ENCODE assay signal across 16 cellular contexts in the genomic region with DNA sequence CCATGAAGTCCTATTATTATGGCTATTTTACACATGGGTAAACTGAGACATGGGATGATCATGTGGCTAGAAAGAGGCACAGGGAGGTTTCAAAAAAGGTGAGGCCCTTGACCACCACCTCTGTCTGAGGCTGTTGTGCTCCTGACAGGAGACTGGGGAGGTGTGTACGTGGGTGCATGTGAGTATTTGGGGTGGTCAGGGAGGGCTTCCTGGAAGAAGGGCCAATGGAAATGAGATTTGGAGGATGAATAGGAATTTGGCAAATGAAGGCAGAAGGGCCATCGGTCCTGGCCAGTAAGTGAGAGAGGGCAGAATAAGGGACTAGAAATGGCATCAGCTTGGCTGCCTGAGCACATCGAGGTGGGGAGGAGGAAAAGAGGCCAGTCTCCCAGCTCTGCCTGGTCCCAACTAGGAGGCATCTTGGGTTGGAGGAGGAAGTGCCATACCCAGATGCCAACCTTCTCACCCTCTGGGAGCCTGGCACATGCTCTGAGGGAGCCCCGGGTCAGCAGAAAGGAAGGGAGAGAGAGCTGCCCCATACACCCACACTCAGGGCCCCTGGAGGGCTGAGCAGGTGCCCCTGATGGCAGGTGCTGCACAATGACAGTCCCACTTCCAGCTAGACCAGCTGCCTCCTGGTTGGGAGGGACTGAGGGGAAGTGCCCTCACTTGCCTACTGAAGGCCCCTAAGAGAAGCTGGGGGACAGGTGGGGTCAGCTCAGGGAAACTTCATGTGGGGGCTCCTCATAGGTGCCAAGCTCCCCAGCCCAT. TPM values are rescaled to one million over a fixed set of nuclear protein-coding genes. Genes with fewer than 3 reads are reported as not detected.
DNase-seq lines count a peak whose midpoint lies in the region; ATAC-seq and TF ChIP-seq lines count a peak whose summit lies in the region.
"Had no signal": no experiment of that assay in that cellular context is flagged by ENCODE, and none has a peak within 500 bp of the region (broad histone marks: within the 10 kb centered on the region; RNA-seq: fewer than 3 reads in every experiment).

No MANE protein-coding gene starts in this region.

- TF ChIP-seq CTCF in WTC11 (IDR thresholded peaks at IDR 0.05) (no peak), neural progenitor cell (IDR thresholded peaks at IDR 0.05) (no peak)

- H3K36me3 Mint-ChIP-seq in WTC11 = no peaks in the 10 kb centered on the region
- no peaks in the 10 kb centered on the region for H3K36me3 Mint-ChIP-seq in neural progenitor cell

- no peaks in the 10 kb centered on the region for H3K9me3 ChIP-seq in neural progenitor cell (ENCODE audit: low read depth)

- peak; percentile 32 for DNase-seq in Right ventricle myocardium inferior (ENCODE audit: missing footprints)
- DNase-seq in Right ventricle myocardium superior = no peak
- no peak for DNase-seq in WTC11 (ENCODE audit: low spot score)
- DNase-seq in neural progenitor cell (ENCODE audit: low spot score) = no peak
- no peak for DNase-seq in activated naive CD4-positive, alpha-beta T cell treated with anti-CD3 and anti-CD28 coated beads, Interleukin-2, amount 50 U/mL, for 16 hours
- DNase-seq: AML-193; CD4-positive, alpha-beta T cell; DMS153; DMS79; GDM1; GOT3; HFFc6; IMR-90 had no signal

- H3K27ac Mint-ChIP-seq in WTC11 (peak overlapping the region; percentile 6; the same call in 1 of the 2 replicates), neural progenitor cell (peak overlapping the region; percentile 17)
- H3K27ac Mint-ChIP-seq: CD4-positive, alpha-beta T cell; HFFc6 had no signal

- no peaks in the 10 kb centered on the region for H3K36me3 ChIP-seq in neural progenitor cell

- intact Hi-C loops in Right ventricle myocardium inferior (cut with DNase I) = no loop called here
- intact Hi-C loops in Right ventricle myocardium superior (cut with DNase I) = no loop called here

- no peaks in the 10 kb centered on the region for H3F3A ChIP-seq in neural progenitor cell (ENCODE audit: low read depth)

- no peak overlapping the region for H3K27ac ChIP-seq in neural progenitor cell
- H3K27ac ChIP-seq: C4-2B had no signal

- ATAC-seq in Right ventricle myocardium inferior (no peak), Right ventricle myocardium superior (ENCODE audit: poor library complexity) (no peak), WTC11 (no peak), GM18498 (IDR thresholded peaks at IDR 0.05; ENCODE audit: unreplicated experiment) (no peak)
- ATAC-seq: HCT116 had no signal

- peaks cover 7% of the 10 kb centered on the region for H3K4me1 Mint-ChIP-seq in WTC11
- H3K4me1 Mint-ChIP-seq in neural progenitor cell = peaks cover 20% of the 10 kb centered on the region

- no peak overlapping the region for H3K4me3 Mint-ChIP-seq in WTC11
- H3K4me3 Mint-ChIP-seq in neural progenitor cell = peak overlapping the region; percentile 23
- H3K4me3 Mint-ChIP-seq: CD4-positive, alpha-beta T cell; HFFc6 had no signal

- H3K79me2 ChIP-seq in neural progenitor cell (ENCODE audit: low read depth) = no peaks in the 10 kb centered on the region

- CTCF ChIA-PET in WTC11 (lab: Charles Lee) = interaction anchor here (1.1 to 2.2 kb wide), 7 partner anchors 15 to 261 kb away, joined by 3 to 12 read pairs (median 5); a partner anchor contains a TSS

- H3K9ac ChIP-seq in neural progenitor cell = no peak overlapping the region

- H2AFZ ChIP-seq in neural progenitor cell (replicated peaks) = no peak overlapping the region

- H3K27me3 ChIP-seq in neural progenitor cell = no peaks in the 10 kb centered on the region

- H3K27me3 Mint-ChIP-seq in WTC11 (ENCODE audit: low read depth) (no peaks in the 10 kb centered on the region), neural progenitor cell (ENCODE audit: insufficient read depth, low read depth) (peaks cover 14% of the 10 kb centered on the region)
- H3K27me3 Mint-ChIP-seq: CD4-positive, alpha-beta T cell had no signal

- POLR2A ChIA-PET in WTC11 (lab: Charles Lee) = no interaction called here

- no peaks in the 10 kb centered on the region for H4K20me1 ChIP-seq in neural progenitor cell (ENCODE audit: low read depth)

- no peak overlapping the region for H3K4me3 ChIP-seq in neural progenitor cell

- H3K9me3 Mint-ChIP-seq in WTC11 (no peaks in the 10 kb centered on the region), neural progenitor cell (no peaks in the 10 kb centered on the region)
- H3K9me3 Mint-ChIP-seq: CD4-positive, alpha-beta T cell; HFFc6 had no signal

- peaks cover 9% of the 10 kb centered on the region for H3K4me1 ChIP-seq in neural progenitor cell

- H3K4me2 ChIP-seq in neural progenitor cell = no peak overlapping the region

TF ChIP-seq in WTC11, 78 proteins besides CTCF, POLR2A, EP300 and RAD21 (continues in another document):
- TF ChIP-seq, protein P1, sequence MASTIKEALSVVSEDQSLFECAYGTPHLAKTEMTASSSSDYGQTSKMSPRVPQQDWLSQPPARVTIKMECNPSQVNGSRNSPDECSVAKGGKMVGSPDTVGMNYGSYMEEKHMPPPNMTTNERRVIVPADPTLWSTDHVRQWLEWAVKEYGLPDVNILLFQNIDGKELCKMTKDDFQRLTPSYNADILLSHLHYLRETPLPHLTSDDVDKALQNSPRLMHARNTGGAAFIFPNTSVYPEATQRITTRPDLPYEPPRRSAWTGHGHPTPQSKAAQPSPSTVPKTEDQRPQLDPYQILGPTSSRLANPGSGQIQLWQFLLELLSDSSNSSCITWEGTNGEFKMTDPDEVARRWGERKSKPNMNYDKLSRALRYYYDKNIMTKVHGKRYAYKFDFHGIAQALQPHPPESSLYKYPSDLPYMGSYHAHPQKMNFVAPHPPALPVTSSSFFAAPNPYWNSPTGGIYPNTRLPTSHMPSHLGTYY (CRISPR knock-in tag; IDR thresholded peaks at IDR 0.05) = no peak
- TF ChIP-seq, protein P2, sequence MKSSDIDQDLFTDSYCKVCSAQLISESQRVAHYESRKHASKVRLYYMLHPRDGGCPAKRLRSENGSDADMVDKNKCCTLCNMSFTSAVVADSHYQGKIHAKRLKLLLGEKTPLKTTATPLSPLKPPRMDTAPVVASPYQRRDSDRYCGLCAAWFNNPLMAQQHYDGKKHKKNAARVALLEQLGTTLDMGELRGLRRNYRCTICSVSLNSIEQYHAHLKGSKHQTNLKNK (CRISPR knock-in tag; IDR thresholded peaks at IDR 0.05) = no peak
- TF ChIP-seq, protein P3, sequence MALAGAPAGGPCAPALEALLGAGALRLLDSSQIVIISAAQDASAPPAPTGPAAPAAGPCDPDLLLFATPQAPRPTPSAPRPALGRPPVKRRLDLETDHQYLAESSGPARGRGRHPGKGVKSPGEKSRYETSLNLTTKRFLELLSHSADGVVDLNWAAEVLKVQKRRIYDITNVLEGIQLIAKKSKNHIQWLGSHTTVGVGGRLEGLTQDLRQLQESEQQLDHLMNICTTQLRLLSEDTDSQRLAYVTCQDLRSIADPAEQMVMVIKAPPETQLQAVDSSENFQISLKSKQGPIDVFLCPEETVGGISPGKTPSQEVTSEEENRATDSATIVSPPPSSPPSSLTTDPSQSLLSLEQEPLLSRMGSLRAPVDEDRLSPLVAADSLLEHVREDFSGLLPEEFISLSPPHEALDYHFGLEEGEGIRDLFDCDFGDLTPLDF (CRISPR knock-in tag; IDR thresholded peaks at IDR 0.05) = no peak
- TF ChIP-seq ESRRA (CRISPR knock-in tag; IDR thresholded peaks at IDR 0.05; ENCODE audit: borderline replicate concordance) (no peak), EMX1 (CRISPR knock-in tag; IDR thresholded peaks at IDR 0.05) (no peak), RORB (CRISPR knock-in tag; IDR thresholded peaks at IDR 0.05) (no peak), NFATC4 (CRISPR knock-in tag; IDR thresholded peaks at IDR 0.05) (no peak), GRHL2 (CRISPR knock-in tag; IDR thresholded peaks at IDR 0.05; ENCODE audit: insufficient replicate concordance, severe bottlenecking) (no peak), NR1H2 (CRISPR knock-in tag; IDR thresholded peaks at IDR 0.05) (no peak), ETV6 (CRISPR knock-in tag; IDR thresholded peaks at IDR 0.05) (no peak), CREB1 (CRISPR knock-in tag; IDR thresholded peaks at IDR 0.05) (no peak), NFYB (CRISPR knock-in tag; conservative IDR thresholded peaks at IDR 0.05; ENCODE audit: low read depth) (no peak)
- TF ChIP-seq, protein P4, sequence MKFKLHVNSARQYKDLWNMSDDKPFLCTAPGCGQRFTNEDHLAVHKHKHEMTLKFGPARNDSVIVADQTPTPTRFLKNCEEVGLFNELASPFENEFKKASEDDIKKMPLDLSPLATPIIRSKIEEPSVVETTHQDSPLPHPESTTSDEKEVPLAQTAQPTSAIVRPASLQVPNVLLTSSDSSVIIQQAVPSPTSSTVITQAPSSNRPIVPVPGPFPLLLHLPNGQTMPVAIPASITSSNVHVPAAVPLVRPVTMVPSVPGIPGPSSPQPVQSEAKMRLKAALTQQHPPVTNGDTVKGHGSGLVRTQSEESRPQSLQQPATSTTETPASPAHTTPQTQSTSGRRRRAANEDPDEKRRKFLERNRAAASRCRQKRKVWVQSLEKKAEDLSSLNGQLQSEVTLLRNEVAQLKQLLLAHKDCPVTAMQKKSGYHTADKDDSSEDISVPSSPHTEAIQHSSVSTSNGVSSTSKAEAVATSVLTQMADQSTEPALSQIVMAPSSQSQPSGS (CRISPR knock-in tag; IDR thresholded peaks at IDR 0.05; ENCODE audit: borderline replicate concordance, low read depth) = no peak
- TF ChIP-seq, protein P5, sequence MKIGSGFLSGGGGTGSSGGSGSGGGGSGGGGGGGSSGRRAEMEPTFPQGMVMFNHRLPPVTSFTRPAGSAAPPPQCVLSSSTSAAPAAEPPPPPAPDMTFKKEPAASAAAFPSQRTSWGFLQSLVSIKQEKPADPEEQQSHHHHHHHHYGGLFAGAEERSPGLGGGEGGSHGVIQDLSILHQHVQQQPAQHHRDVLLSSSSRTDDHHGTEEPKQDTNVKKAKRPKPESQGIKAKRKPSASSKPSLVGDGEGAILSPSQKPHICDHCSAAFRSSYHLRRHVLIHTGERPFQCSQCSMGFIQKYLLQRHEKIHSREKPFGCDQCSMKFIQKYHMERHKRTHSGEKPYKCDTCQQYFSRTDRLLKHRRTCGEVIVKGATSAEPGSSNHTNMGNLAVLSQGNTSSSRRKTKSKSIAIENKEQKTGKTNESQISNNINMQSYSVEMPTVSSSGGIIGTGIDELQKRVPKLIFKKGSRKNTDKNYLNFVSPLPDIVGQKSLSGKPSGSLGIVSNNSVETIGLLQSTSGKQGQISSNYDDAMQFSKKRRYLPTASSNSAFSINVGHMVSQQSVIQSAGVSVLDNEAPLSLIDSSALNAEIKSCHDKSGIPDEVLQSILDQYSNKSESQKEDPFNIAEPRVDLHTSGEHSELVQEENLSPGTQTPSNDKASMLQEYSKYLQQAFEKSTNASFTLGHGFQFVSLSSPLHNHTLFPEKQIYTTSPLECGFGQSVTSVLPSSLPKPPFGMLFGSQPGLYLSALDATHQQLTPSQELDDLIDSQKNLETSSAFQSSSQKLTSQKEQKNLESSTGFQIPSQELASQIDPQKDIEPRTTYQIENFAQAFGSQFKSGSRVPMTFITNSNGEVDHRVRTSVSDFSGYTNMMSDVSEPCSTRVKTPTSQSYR (CRISPR knock-in tag; IDR thresholded peaks at IDR 0.05) = no peak

RNA-seq across cellular contexts. Expression of a gene that starts 47.7 kb away (rescaled TPM):
- total RNA-seq in Right ventricle myocardium inferior (4.8 TPM), Right ventricle myocardium superior (3.7 TPM), WTC11 (2021) (2.1 to 3.1 TPM (median 2.9 TPM) in 3 replicates), neural progenitor cell (ENCODE audit: low replicate concordance) (5.9 and 10.3 TPM in 2 replicates)
